Comparison of ENCODE assay signal across 8 cellular contexts in genomic region chr12:92987362-92987761, GRCh38.
A peak's percentile ranks its signal among the peaks of the same experiment; 100 is the strongest.
DNase-seq lines count a peak whose midpoint lies in the region; ATAC-seq and TF ChIP-seq lines count a peak whose summit lies in the region.

No MANE protein-coding gene starts in this region.

- H3K9ac ChIP-seq in NT2/D1 (ENCODE audit: insufficient read length, low read depth) (no peak overlapping the region), stomach smooth muscle (ENCODE audit: low read length in 2 of 2) (peak overlapping the region in 1 of 2 donors; percentile 22)

- H3K4me1 ChIP-seq in NT2/D1 (ENCODE audit: insufficient read depth, insufficient read length) (no peaks in the 10 kb centered on the region), stomach smooth muscle (ENCODE audit: control insufficient read depth, insufficient read depth, low read length) (peaks cover 8% of the 10 kb centered on the region)

- H3K27ac ChIP-seq in stomach smooth muscle (ENCODE audit: low read length) = peak overlapping the region; percentile 26

- in situ Hi-C loops in KBM-7 (cut with MboI; ENCODE audit: low pct_unique_long_range_greater_than_20kb, low sequenced_read_pairs) = no loop called here

- no peaks in the 10 kb centered on the region for H3K36me3 ChIP-seq in NT2/D1 (ENCODE audit: insufficient read depth, insufficient read length, low read length)
- H3K36me3 ChIP-seq in stomach smooth muscle (ENCODE audit: control insufficient read depth in 2 of 2, insufficient read depth in 2 of 2, low read length in 2 of 2) = no peaks in the 10 kb centered on the region

- H3K27me3 ChIP-seq in NT2/D1 (ENCODE audit: insufficient read depth, insufficient read length) (no peaks in the 10 kb centered on the region), stomach smooth muscle (ENCODE audit: control insufficient read depth in 1 of 2, insufficient read depth in 2 of 2, low read length in 2 of 2) (no peaks in the 10 kb centered on the region)

- H3K4me3 ChIP-seq in NT2/D1 (ENCODE audit: insufficient read length, low read depth) (no peak overlapping the region), stomach smooth muscle (ENCODE audit: low read length in 2 of 2) (no peak overlapping the region)

- DNase-seq in AG20443 (ENCODE audit: low spot score) = peak; percentile 72
- DNase-seq in KBM-7 = peak; percentile 85
- peak; percentile 51 for DNase-seq in NT2/D1 (ENCODE audit: low read depth, low spot score)
- DNase-seq in central memory CD4-positive, alpha-beta T cell = peak; percentile 45
- DNase-seq in kidney tubule cell (ENCODE audit: low spot score) = peak; percentile 71

- peak; percentile 32; the same call in 1 of the 2 replicates for TF ChIP-seq CTCF in GM12874 (IDR thresholded peaks at IDR 0.05; ENCODE audit: insufficient read depth, low read depth, low read length)

- no peaks in the 10 kb centered on the region for H3K9me3 ChIP-seq in NT2/D1 (ENCODE audit: insufficient read depth, low read length)
- no peaks in the 10 kb centered on the region for H3K9me3 ChIP-seq in stomach smooth muscle (ENCODE audit: control insufficient read depth in 2 of 2, low read length in 2 of 2)

- ATAC-seq in GM18502 (IDR thresholded peaks at IDR 0.05; ENCODE audit: poor library complexity, unreplicated experiment) = no peak
